2 cellular contexts compared by ENCODE assay signal in genomic region chr5:15574121-15574520, GRCh38.
TF ChIP-seq lines count a peak whose summit lies in the region.

No MANE protein-coding gene starts in this region.

TF ChIP-seq in HepG2, 621 proteins besides CTCF, POLR2A, EP300 and RAD21 (continued from another document):
- TF ChIP-seq ZXDC (CRISPR knock-in tag; IDR thresholded peaks at IDR 0.05): no peak
- TF ChIP-seq MAFF (IDR thresholded peaks at IDR 0.05; ENCODE audit: low read depth, low read length): peak; percentile 73
- TF ChIP-seq FOSL1 (CRISPR knock-in tag; IDR thresholded peaks at IDR 0.05; ENCODE audit: borderline replicate concordance): no peak
- TF ChIP-seq MAFK (conservative IDR thresholded peaks at IDR 0.05 in 1 of 2, IDR thresholded peaks at IDR 0.05 in 1 of 2; ENCODE audit: low read length in 2 of 2): peak; percentile 58 to 86

TF ChIP-seq in IMR-90, 13 proteins besides CTCF, POLR2A, EP300 and RAD21 (continued from another document):
- no peak for TF ChIP-seq ELK1 (IDR thresholded peaks at IDR 0.05; ENCODE audit: borderline replicate concordance, low read depth, low read length)
